ENCODE assay signal across 8 cellular contexts in genomic region chr19:14089662-14090508, GRCh38. TPM values are rescaled to one million over a fixed set of nuclear protein-coding genes. Genes with fewer than 3 reads are reported as not detected.
DNase-seq lines count a peak whose midpoint lies in the region; ATAC-seq and FAIRE-seq lines count a peak whose summit lies in the region.

No MANE protein-coding gene starts in this region.

- peak overlapping the region; percentile 79 for H3K27ac Mint-ChIP-seq in activated naive CD4-positive, alpha-beta T cell treated with anti-CD3 and anti-CD28 coated beads, Interleukin-2, amount 10 ng/mL, durations not matched to agents 7 days and 5 days

- H3K4ac ChIP-seq in trophoblast cell (ENCODE audit: low read depth, low read length) = peak overlapping the region; percentile 29

- peak overlapping the region; percentile 76 for H3K4me3 Mint-ChIP-seq in activated naive CD4-positive, alpha-beta T cell treated with anti-CD3 and anti-CD28 coated beads, Interleukin-2, amount 10 ng/mL, durations not matched to agents 7 days and 5 days

- CTCF ChIA-PET in activated naive CD4-positive, alpha-beta T cell treated with anti-CD3 and anti-CD28 coated beads, Interleukin-2, amount 10 ng/mL, durations not matched to agents 7 days and 5 days (lab: Charles Lee) = interaction anchor here (0.5 to 1.6 kb wide), 3 partner anchors 11 to 26 kb away, joined by 3 to 4 read pairs (median 3); no protein-coding TSS in a partner anchor

- peaks cover 15 to 21% of the 10 kb centered on the region in 2 experiments for H3K36me3 ChIP-seq in trophoblast cell (ENCODE audit: control insufficient read depth in 1 of 2, insufficient read depth in 2 of 2, low read length in 2 of 2)

- H3K9me3 ChIP-seq in trophoblast cell (ENCODE audit: insufficient read depth, low read depth, low read length) = peaks cover 5% of the 10 kb centered on the region

- no peak overlapping the region for H4K91ac ChIP-seq in trophoblast cell (ENCODE audit: low read depth, low read length)

- peak overlapping the region; percentile 77 for H4K8ac ChIP-seq in trophoblast cell (ENCODE audit: low read depth, low read length)

- H3K4me3 ChIP-seq in trophoblast cell (ENCODE audit: low read depth, low read length) = peak overlapping the region; percentile 91

- H2BK120ac ChIP-seq in trophoblast cell (ENCODE audit: insufficient read depth, low read length, poor library complexity) = peak overlapping the region; percentile 56

- H2AK5ac ChIP-seq in trophoblast cell (ENCODE audit: low read length) = no peak overlapping the region

- no peaks in the 10 kb centered on the region for H3K27me3 ChIP-seq in trophoblast cell (ENCODE audit: insufficient read depth, low read length)

- H3K14ac ChIP-seq in trophoblast cell (ENCODE audit: low read length) = peak overlapping the region; percentile 83

- peak overlapping the region; percentile 78 for H3K4me2 ChIP-seq in trophoblast cell (ENCODE audit: low read length)

- H3K23ac ChIP-seq in trophoblast cell (ENCODE audit: low read length) = no peak overlapping the region

- peaks cover 13% of the 10 kb centered on the region for H3K9me3 Mint-ChIP-seq in activated naive CD4-positive, alpha-beta T cell treated with anti-CD3 and anti-CD28 coated beads, Interleukin-2, amount 10 ng/mL, durations not matched to agents 7 days and 5 days

- no CpG with 5 or more reads among the region's 142 CpGs for WGBS in trophoblast cell (ENCODE audit: extremely low coverage, insufficient coverage, insufficient read length)

- peak overlapping the region; percentile 90 for H3K18ac ChIP-seq in trophoblast cell (ENCODE audit: low read length)

- no peaks in the 10 kb centered on the region for H3K27me3 Mint-ChIP-seq in activated naive CD4-positive, alpha-beta T cell treated with anti-CD3 and anti-CD28 coated beads, Interleukin-2, amount 10 ng/mL, durations not matched to agents 7 days and 5 days

- ATAC-seq in GM21529 (IDR thresholded peaks at IDR 0.05; ENCODE audit: unreplicated experiment) = no peak

- FAIRE-seq in RCC 7860 (lab: Jason Lieb, UNC) = no peak

- H3K4me1 ChIP-seq in trophoblast cell (ENCODE audit: control insufficient read depth in 1 of 2, insufficient read depth in 2 of 2, low read length in 2 of 2) = peaks cover 6 to 7% of the 10 kb centered on the region in 2 experiments

- no peak overlapping the region for H2AFZ ChIP-seq in trophoblast cell (ENCODE audit: insufficient read depth, low read length, poor library complexity)

- H2BK5ac ChIP-seq in trophoblast cell (ENCODE audit: low read depth, low read length, poor library complexity) = peak overlapping the region; percentile 19

- intact Hi-C loops in head of caudate nucleus (cut with DNase I) = no loop called here

- peaks cover 29% of the 10 kb centered on the region for H3K4me1 Mint-ChIP-seq in activated naive CD4-positive, alpha-beta T cell treated with anti-CD3 and anti-CD28 coated beads, Interleukin-2, amount 10 ng/mL, durations not matched to agents 7 days and 5 days

- peaks cover 13% of the 10 kb centered on the region for H3K79me1 ChIP-seq in trophoblast cell (ENCODE audit: low read length)

- peaks cover 8% of the 10 kb centered on the region for H3K79me2 ChIP-seq in trophoblast cell (ENCODE audit: control insufficient read depth, insufficient read depth, low read length, poor library complexity)

- DNase-seq in D341Med (ENCODE audit: low spot score) (peak; percentile 82), HCEC 1CT (peak; percentile 72), RCC 7860 (ENCODE audit: low spot score) (peak; percentile 20), head of caudate nucleus (peak in 34 of 42 donors; percentile 17 to 74 (median 58)), trophoblast cell (peak; percentile 47 to 71), hippocampal formation (lab: John Stamatoyannopoulos, UW) (no peak)
- DNase-seq in activated naive CD4-positive, alpha-beta T cell treated with anti-CD3 and anti-CD28 coated beads, Interleukin-2, amount 10 ng/mL, durations not matched to agents 7 days and 5 days = peak; percentile 63

- H3K9ac ChIP-seq in trophoblast cell (ENCODE audit: low read length) = peak overlapping the region; percentile 54

- no peak overlapping the region for H2BK12ac ChIP-seq in trophoblast cell (ENCODE audit: low read length)

- H4K12ac ChIP-seq in trophoblast cell (ENCODE audit: low read depth, low read length) = no peak overlapping the region

- peaks cover 38% of the 10 kb centered on the region for H3K36me3 Mint-ChIP-seq in activated naive CD4-positive, alpha-beta T cell treated with anti-CD3 and anti-CD28 coated beads, Interleukin-2, amount 10 ng/mL, durations not matched to agents 7 days and 5 days

- peak overlapping the region; percentile 88 for H3K27ac ChIP-seq in trophoblast cell (ENCODE audit: low read depth, low read length)

RNA-seq across cellular contexts. Expression of gene SAMD1, which starts 0.7 kb away (rescaled TPM):
- 68.4 and 68.7 TPM in 2 replicates for polyA plus RNA-seq in trophoblast cell (2013)

RNA-seq across cellular contexts. Expression of gene C19orf67, which starts 4.3 kb away (rescaled TPM):
- 0.19 TPM in 1 of 2 replicates, not detected in the other for polyA plus RNA-seq in trophoblast cell (2013)

RNA-seq across cellular contexts. Expression of gene MISP3, which starts 17.3 kb away (rescaled TPM):
- polyA plus RNA-seq in trophoblast cell (2013) = 10.5 and 10.9 TPM in 2 replicates

RNA-seq across cellular contexts. Expression of gene PRKACA, which starts 27.7 kb away (rescaled TPM):
- 55.0 and 56.5 TPM in 2 replicates for polyA plus RNA-seq in trophoblast cell (2013)

RNA-seq across cellular contexts. Expression of gene PALM3, which starts 28.0 kb away (rescaled TPM):
- polyA plus RNA-seq in trophoblast cell (2013) = 1.2 and 1.4 TPM in 2 replicates

Comparison
In these comparisons a context has a peak if more than half of its experiments do, and no peak if none do; other contexts are left out.
1. DNase-seq: peak in D341Med (single experiment), HCEC 1CT (single experiment), RCC 7860 (single experiment), activated naive CD4-positive, alpha-beta T cell treated with anti-CD3 and anti-CD28 coated beads, Interleukin-2, amount 10 ng/mL, durations not matched to agents 7 days and 5 days (single experiment), head of caudate nucleus (34 of 42) and trophoblast cell (2 of 2); none in hippocampal formation (0 of 2).